Comparison of ENCODE assay signal across 8 cellular contexts in the genomic region with DNA sequence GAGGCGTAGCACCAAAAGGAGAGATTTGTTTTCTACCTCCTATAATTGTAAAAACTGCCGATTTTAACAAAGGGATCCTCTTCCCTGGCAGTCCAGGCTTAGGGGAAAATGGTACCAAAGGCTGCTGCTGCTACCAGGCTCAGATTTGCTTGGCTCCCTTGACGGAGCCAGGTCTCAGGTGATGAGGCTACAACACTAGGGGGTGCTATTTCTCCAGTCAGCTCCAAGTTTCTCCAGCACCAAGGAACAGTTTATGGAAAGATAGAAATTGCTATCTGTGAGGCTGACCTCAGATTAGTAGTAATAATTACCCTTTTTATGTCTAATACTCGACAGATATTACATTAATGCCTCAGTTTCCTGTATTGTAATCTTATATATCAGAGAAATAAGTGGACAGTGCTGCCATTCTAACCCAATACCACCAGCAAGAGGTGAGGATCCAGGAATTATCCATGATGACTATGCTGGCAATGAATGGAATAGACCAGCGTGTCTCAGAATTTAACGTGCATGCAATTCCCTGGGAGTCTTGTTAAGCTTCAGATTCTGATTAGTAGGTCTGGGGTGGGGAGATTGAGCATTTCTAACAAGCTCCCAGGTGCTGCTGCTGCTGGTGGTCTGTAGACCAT.
DNase-seq lines count a peak whose midpoint lies in the region; ATAC-seq, FAIRE-seq and TF ChIP-seq lines count a peak whose summit lies in the region.

No MANE protein-coding gene starts in this region.

- H3K27me3 ChIP-seq in IMR-90 (ENCODE audit: control insufficient read depth, insufficient read depth, low read length) (no peaks in the 10 kb centered on the region), lower lobe of right lung (ENCODE audit: low read depth) (no peaks in the 10 kb centered on the region), uterus (no peaks in the 10 kb centered on the region)

- H3K9ac ChIP-seq in IMR-90 (ENCODE audit: low read depth, low read length): no peak overlapping the region

- 0 out of 2 replicates have a peak, but pooled peaks cover 2% of the 10 kb centered on the region for H3K4me1 ChIP-seq in IMR-90 (ENCODE audit: control insufficient read depth, insufficient read depth, low read length)
- H3K4me1 ChIP-seq in lower lobe of right lung: no peaks in the 10 kb centered on the region
- no peaks in the 10 kb centered on the region for H3K4me1 ChIP-seq in uterus

- TF ChIP-seq RAD21 in IMR-90 (IDR thresholded peaks at IDR 0.05; ENCODE audit: low read length): peak; percentile 71

- dilution Hi-C loops in IMR-90 (cut with HindIII; ENCODE audit: low sequenced_read_pairs, unreplicated experiment): no loop called here

- H3K4me2 ChIP-seq in IMR-90 (ENCODE audit: low read depth, low read length): no peak overlapping the region

- H3K79me1 ChIP-seq in IMR-90 (ENCODE audit: low read depth in 1 of 2, low read length in 2 of 2): no peaks in the 10 kb centered on the region

- peak; percentile 76 for TF ChIP-seq CTCF in IMR-90 (conservative IDR thresholded peaks at IDR 0.05; ENCODE audit: low read depth, low read length)
- TF ChIP-seq CTCF in lower lobe of right lung (IDR thresholded peaks at IDR 0.05): peak; percentile 74
- TF ChIP-seq CTCF in uterus (IDR thresholded peaks at IDR 0.05): peak in 3 of 4 experiments; percentile 14 to 25 (median 23)

- no peaks in the 10 kb centered on the region for H3K36me3 ChIP-seq in IMR-90 (ENCODE audit: control insufficient read depth, insufficient read depth, low read length)
- no peaks in the 10 kb centered on the region for H3K36me3 ChIP-seq in lower lobe of right lung
- H3K36me3 ChIP-seq in uterus: no peaks in the 10 kb centered on the region

- TF ChIP-seq POLR2A in IMR-90 (IDR thresholded peaks at IDR 0.05; ENCODE audit: low read depth, low read length): no peak
- no peak for TF ChIP-seq POLR2A in uterus (IDR thresholded peaks at IDR 0.05)

- no peak overlapping the region for H4K8ac ChIP-seq in IMR-90 (ENCODE audit: low read depth in 2 of 2, low read length in 2 of 2)

- no peak for DNase-seq in Right ventricle myocardium inferior (ENCODE audit: missing footprints)
- no peak for DNase-seq in cardiac septum (ENCODE audit: low spot score)
- peak; percentile 66 for DNase-seq in IMR-90
- peak; percentile 38 for DNase-seq in RCC 7860 (ENCODE audit: low spot score)
- DNase-seq in dermis microvascular lymphatic vessel endothelial cell (ENCODE audit: low read depth in 2 of 2): peak; percentile 39 to 66
- no peak for DNase-seq in lower lobe of right lung
- DNase-seq in uterus: no peak

- POLR2A ChIA-PET in IMR-90 (lab: Charles Lee; ENCODE audit: unreplicated experiment): no interaction called here

- no peak overlapping the region for H2BK120ac ChIP-seq in IMR-90 (ENCODE audit: low read depth, low read length)

- H2AK9ac ChIP-seq in IMR-90 (replicated peaks; ENCODE audit: low read depth, low read length, poor library complexity): no peak overlapping the region

- no TSS peak for BruUV-seq in IMR-90 (replicated peaks; lab: Mats Ljungman, UMichigan)

- 37% methylated on average over 2 of the region's 6 CpGs; no CpG with 5 or more reads in 1 of the 2 experiments for WGBS in IMR-90 (ENCODE audit: extremely low coverage in 2 of 2, insufficient read length in 1 of 2), 2 experiments

- no peaks in the 10 kb centered on the region for H4K20me1 ChIP-seq in IMR-90 (ENCODE audit: insufficient read depth, low read length)

- no peak overlapping the region for H2BK15ac ChIP-seq in IMR-90 (ENCODE audit: low read depth, low read length)

- H3K27ac ChIP-seq in IMR-90 (ENCODE audit: insufficient read depth, low read length): no peak overlapping the region
- H3K27ac ChIP-seq in lower lobe of right lung: no peak overlapping the region
- no peak overlapping the region for H3K27ac ChIP-seq in uterus

- H3K14ac ChIP-seq in IMR-90 (replicated peaks; ENCODE audit: low read depth, low read length): no peak overlapping the region

- no peak overlapping the region for H3K56ac ChIP-seq in IMR-90 (ENCODE audit: extremely low read depth, insufficient read depth, low read length)

- no peaks in the 10 kb centered on the region for H3K9me3 ChIP-seq in IMR-90 (ENCODE audit: control insufficient read depth, insufficient read depth, low read length)
- no peaks in the 10 kb centered on the region for H3K9me3 ChIP-seq in lower lobe of right lung
- H3K9me3 ChIP-seq in uterus: no peaks in the 10 kb centered on the region

- ATAC-seq in Right ventricle myocardium inferior (peak; percentile 48), IMR-90 (ENCODE audit: low read depth) (peak; percentile 77), lower lobe of right lung (peak; percentile 74 to 79), HG03108 (IDR thresholded peaks at IDR 0.05; ENCODE audit: unreplicated experiment) (no peak)

- no peak overlapping the region for H3K4me3 ChIP-seq in IMR-90 (ENCODE audit: insufficient read depth, low read depth, low read length)
- no peak overlapping the region for H3K4me3 ChIP-seq in lower lobe of right lung
- no peak overlapping the region for H3K4me3 ChIP-seq in uterus

- no peaks in the 10 kb centered on the region for H3K9me1 ChIP-seq in IMR-90 (ENCODE audit: insufficient read depth, low read length)

- H3K18ac ChIP-seq in IMR-90 (ENCODE audit: low read depth, low read length): no peak overlapping the region

- H2BK5ac ChIP-seq in IMR-90 (ENCODE audit: low read depth, low read length, poor library complexity, severe bottlenecking): no peak overlapping the region

- H4K91ac ChIP-seq in IMR-90 (ENCODE audit: insufficient read depth, low read depth, low read length): no peak overlapping the region

- peak overlapping the region; percentile 6 for H2AFZ ChIP-seq in IMR-90 (replicated peaks; ENCODE audit: low read length, poor library complexity)

- no peak for FAIRE-seq in RCC 7860 (lab: Jason Lieb, UNC)

- H3K4ac ChIP-seq in IMR-90 (ENCODE audit: low read depth, low read length): no peak overlapping the region

- CTCF ChIA-PET in IMR-90 (lab: Yijun Ruan, JAX): interaction anchor here (0.9 to 1.6 kb wide), 4 partner anchors 10 to 112 kb away, joined by 3 to 5 read pairs (median 4); a partner anchor contains a TSS

- intact Hi-C loops in Right ventricle myocardium inferior (cut with DNase I): loop anchor here (10.0 kb wide), 1 partner anchor 366 kb away; no protein-coding TSS in a partner anchor
- intact Hi-C loops in cardiac septum (cut with DNase I): no loop called here
- intact Hi-C loops in IMR-90 (cut with micrococcal nuclease): loop anchor here (1.0 to 5.0 kb wide), 4 partner anchors 111 to 467 kb away; a partner anchor contains a TSS
- intact Hi-C loops in lower lobe of right lung (cut with DNase I): no loop called here
- intact Hi-C loops in uterus (cut with DNase I; ENCODE audit: low total_unique reads): no loop called here

- H3K23ac ChIP-seq in IMR-90 (ENCODE audit: low read depth, low read length): no peak overlapping the region

- in situ Hi-C loops in IMR-90 (cut with MboI; ENCODE audit: low sequenced_read_pairs): loop anchor here (25.0 kb wide), 1 partner anchor 473 kb away; no protein-coding TSS in a partner anchor

- H4K5ac ChIP-seq in IMR-90 (ENCODE audit: low read depth, low read length): no peak overlapping the region

- H2BK20ac ChIP-seq in IMR-90 (ENCODE audit: low read depth, low read length): no peak overlapping the region

- H2AK5ac ChIP-seq in IMR-90 (ENCODE audit: low read depth, low read length): no peak overlapping the region

TF ChIP-seq in IMR-90, 13 proteins besides CTCF, POLR2A, EP300 and RAD21:
- TF ChIP-seq SMC3 (IDR thresholded peaks at IDR 0.05; ENCODE audit: low read depth, low read length) (peak; percentile 49), RFX5 (IDR thresholded peaks at IDR 0.05; ENCODE audit: low read depth, low read length) (no peak), CEBPB (IDR thresholded peaks at IDR 0.05; ENCODE audit: low read depth, low read length) (no peak)

Comparison
In these comparisons a context has a peak if more than half of its experiments do, and no peak if none do; other contexts are left out.
1. intact Hi-C loops: an anchor here in Right ventricle myocardium inferior (10.0 kb wide) and IMR-90 (1.0 to 5.0 kb wide); none called in cardiac septum, lower lobe of right lung and uterus.
2. DNase-seq: peak in IMR-90 (single experiment), RCC 7860 (single experiment) and dermis microvascular lymphatic vessel endothelial cell (2 of 2); none in Right ventricle myocardium inferior (single experiment), cardiac septum (single experiment), lower lobe of right lung (single experiment) and uterus (0 of 2).
3. CTCF ChIP-seq: peak in every context shown above with its lines; median percentile 76 in IMR-90; 74 in lower lobe of right lung; 23 in uterus.